ENCODE assay signal across 17 cellular contexts in the genomic region with DNA sequence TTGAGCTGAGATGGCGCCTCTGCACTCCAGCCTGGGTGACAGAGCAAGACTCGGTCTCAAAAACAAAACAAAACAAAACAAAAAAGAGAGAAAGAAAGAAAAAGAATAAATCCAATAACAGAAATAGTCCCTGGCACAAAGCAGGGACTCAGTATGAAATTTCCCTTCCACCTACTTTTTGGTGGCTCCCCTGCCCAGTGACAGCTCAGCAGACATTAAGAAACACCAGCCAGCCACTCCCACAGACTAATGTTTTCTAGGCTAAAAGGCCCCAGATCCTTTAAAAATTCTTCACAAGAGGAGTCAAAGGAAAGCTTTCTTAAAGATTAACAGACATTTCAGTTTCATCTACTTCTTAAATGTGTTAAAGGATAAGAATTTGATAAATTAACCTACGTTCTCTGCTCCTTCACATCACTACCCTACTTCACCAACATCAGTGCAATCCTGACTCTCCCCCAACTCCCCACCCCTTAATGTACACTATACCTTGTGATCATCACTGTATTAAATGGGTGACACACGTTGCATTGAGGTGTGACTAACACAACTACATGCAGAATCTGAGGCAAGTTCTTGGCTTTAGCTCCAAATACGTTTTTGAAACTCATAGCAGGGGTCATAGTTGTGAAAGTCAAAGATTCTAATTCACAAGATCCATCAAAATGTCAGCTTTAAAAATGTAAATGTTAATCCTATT.
"Had no signal": no experiment of that assay in that cellular context is flagged by ENCODE, and none has a peak within 500 bp of the region (broad histone marks: within the 10 kb centered on the region; RNA-seq: fewer than 3 reads in every experiment).

No MANE protein-coding gene starts in this region.

- H3K27ac ChIP-seq: ascending aorta, hepatocyte, tibial artery had no signal

- H3K4me3 ChIP-seq: ascending aorta, coronary artery, hepatocyte, tibial artery had no signal

- H3K27me3 Mint-ChIP-seq: activated CD8-positive, alpha-beta T cell treated with anti-CD3 and anti-CD28 coated beads for 36 hours had no signal

- DNase-seq: activated CD4-positive, alpha-beta T cell treated with anti-CD3 and anti-CD28 coated beads for 48 hours; activated CD4-positive, CD25-positive, alpha-beta regulatory T cell; activated CD8-positive, alpha-beta T cell treated with anti-CD3 and anti-CD28 coated beads for 36 hours; activated effector memory CD4-positive, alpha-beta T cell treated with anti-CD3 and anti-CD28 coated beads, Interleukin-2, amount 50 U/mL, for 16 hours; activated naive CD4-positive, alpha-beta T cell treated with anti-CD3 and anti-CD28 coated beads, Interleukin-2, amount 50 U/mL, for 16 hours; activated T-cell treated with anti-CD3 and anti-CD28 coated beads, Interleukin-2, amount 50 U/mL, for 24 hours; retina; stimulated activated CD4-positive, alpha-beta T cell treated with anti-CD3 and anti-CD28 coated beads, Interleukin-12 subunit alpha, Interleukin-12 subunit beta, amount 100 ng/mL, for 4 hours; stimulated activated CD4-positive, alpha-beta T cell treated with anti-CD3 and anti-CD28 coated beads, Interleukin-1b, Interleukin-23, amount 100 ng/mL, for 48 hours; stimulated activated CD8-positive, alpha-beta memory T cell treated with anti-CD3 and anti-CD28 coated beads, Interleukin-4, amount 100 ng/mL, for 48 hours; stimulated activated naive CD4-positive, alpha-beta T cell; substantia nigra; tibial artery had no signal

- H3K4me2 ChIP-seq: hepatocyte had no signal

- H3K36me3 ChIP-seq: ascending aorta, tibial artery had no signal

- H2AFZ ChIP-seq: hepatocyte had no signal

- H3K4me3 Mint-ChIP-seq: activated CD8-positive, alpha-beta T cell treated with anti-CD3 and anti-CD28 coated beads for 36 hours; activated T-cell treated with anti-CD3 and anti-CD28 coated beads, Interleukin-2, amount 50 U/mL, for 24 hours; nephron had no signal

- ATAC-seq: activated CD8-positive, alpha-beta T cell treated with anti-CD3 and anti-CD28 coated beads for 36 hours had no signal

- H3K9me3 ChIP-seq: ascending aorta, tibial artery had no signal

- H3K27ac Mint-ChIP-seq: activated CD8-positive, alpha-beta T cell treated with anti-CD3 and anti-CD28 coated beads for 36 hours; activated T-cell treated with anti-CD3 and anti-CD28 coated beads, Interleukin-2, amount 50 U/mL, for 24 hours; nephron had no signal

- H3K9me3 Mint-ChIP-seq: activated CD8-positive, alpha-beta T cell treated with anti-CD3 and anti-CD28 coated beads for 36 hours; activated T-cell treated with anti-CD3 and anti-CD28 coated beads, Interleukin-2, amount 50 U/mL, for 24 hours; nephron had no signal

- H3K27me3 ChIP-seq: ascending aorta, hepatocyte, tibial artery had no signal

- H3K79me2 ChIP-seq: hepatocyte had no signal
